Comparison of ENCODE assay signal across 8 cellular contexts in the genomic region with DNA sequence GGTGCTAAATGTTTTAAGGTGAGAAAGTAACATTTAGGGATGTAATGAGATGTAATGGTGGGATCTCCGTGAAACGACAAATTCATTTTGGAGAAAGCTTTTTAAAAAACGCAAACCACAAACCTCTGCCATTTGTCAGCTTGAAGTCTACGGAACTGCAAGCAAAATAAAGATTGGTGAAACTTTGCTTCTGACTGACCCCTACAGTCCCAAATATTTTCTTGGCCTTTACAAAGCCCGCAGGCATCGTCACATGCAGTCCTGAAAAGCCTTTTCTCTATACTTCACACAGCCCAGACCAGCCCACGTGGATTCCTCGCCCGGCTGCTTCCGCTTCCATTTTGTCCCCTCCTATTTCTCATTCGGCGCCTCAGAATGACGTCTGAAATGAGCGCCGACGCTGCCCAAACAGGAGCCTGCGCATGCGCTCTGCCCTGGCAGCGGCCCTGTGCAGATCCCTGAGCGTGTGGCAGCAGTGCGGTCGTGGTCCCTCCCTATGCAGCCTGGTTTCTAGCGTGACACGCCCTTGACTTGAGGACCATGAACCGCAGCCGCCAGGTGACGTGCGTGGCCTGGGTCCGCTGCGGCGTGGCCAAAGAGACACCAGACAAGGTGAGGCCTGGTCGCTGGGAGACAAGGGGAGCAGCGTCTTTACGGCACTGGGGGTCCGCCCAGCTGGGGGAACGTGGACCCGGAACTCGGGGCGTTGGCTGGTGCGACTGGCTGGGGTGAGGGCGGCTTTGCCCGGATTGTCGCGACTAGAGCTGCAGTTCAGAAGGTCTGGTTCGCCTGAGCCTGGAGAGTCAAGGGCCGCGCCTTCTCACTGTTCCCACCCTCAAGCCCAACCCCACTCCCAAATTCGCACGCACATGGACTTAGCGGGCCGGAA. TPM values are rescaled to one million over a fixed set of nuclear protein-coding genes. Genes with fewer than 3 reads are reported as not detected.
DNase-seq lines count a peak whose midpoint lies in the region; ATAC-seq and TF ChIP-seq lines count a peak whose summit lies in the region.

PWP1 (plus strand) TSS at position 440 of the 889 bp plus-strand sequence; CDS start at position 541, 101 bp downstream.

- ATAC-seq in GM18511 (IDR thresholded peaks at IDR 0.05; ENCODE audit: unreplicated experiment) (peak; percentile 93), HG03025 (IDR thresholded peaks at IDR 0.05; ENCODE audit: low FRiP score, unreplicated experiment) (peak; percentile 90), aorta (ENCODE audit: low FRiP score) (peak; percentile 98)

- H3K79me2 ChIP-seq in hepatocyte: peaks cover 25% of the 10 kb centered on the region

- no peaks in the 10 kb centered on the region for H4K20me1 ChIP-seq in hepatocyte (ENCODE audit: insufficient read depth, poor library complexity, severe bottlenecking)

- in situ Hi-C loops in astrocyte of the cerebellum (cut with HindIII; ENCODE audit: low sequenced_read_pairs): loop anchor here (5.0 kb wide), 1 partner anchor 57 kb away; no protein-coding TSS in a partner anchor

- H3K27me3 ChIP-seq in hepatocyte: no peaks in the 10 kb centered on the region
- H3K27me3 ChIP-seq in aorta (ENCODE audit: control insufficient read depth in 1 of 2, insufficient read depth in 2 of 2, low read length in 1 of 2): no peaks in the 10 kb centered on the region

- H3K4me2 ChIP-seq in hepatocyte: peak within 1 kb of the TSS; percentile 88

- no peaks in the 10 kb centered on the region for H3K36me3 ChIP-seq in hepatocyte (replicated peaks; ENCODE audit: insufficient read depth, low read depth)
- peaks cover 0 to 2% of the 10 kb centered on the region in 2 donors for H3K36me3 ChIP-seq in aorta (ENCODE audit: control insufficient read depth in 1 of 2, insufficient read depth in 2 of 2, low read length in 1 of 2)

- H3K4me3 ChIP-seq in astrocyte of the cerebellum (ENCODE audit: low read depth, low read length) (peak within 1 kb of the TSS; percentile 99), hepatocyte (peak within 1 kb of the TSS; percentile 90), aorta (ENCODE audit: low read length in 2 of 2) (peak within 1 kb of the TSS; percentile 77 to 83)

- peaks cover 6% of the 10 kb centered on the region for H3K4me1 ChIP-seq in hepatocyte (ENCODE audit: insufficient read depth)
- no peaks in the 10 kb centered on the region for H3K4me1 ChIP-seq in aorta (ENCODE audit: control insufficient read depth in 1 of 2, insufficient read depth in 2 of 2, low read length in 2 of 2)

- no peaks in the 10 kb centered on the region for H3K9me2 ChIP-seq in hepatocyte (replicated peaks; ENCODE audit: insufficient read depth)

- 1% methylated on average over 51 of the region's 51 CpGs for WGBS in hepatocyte (ENCODE audit: low lambda C conversion rate, missing lambda C conversion rate)
- WGBS in aorta, 2 donors: 0 to 1% methylated on average over 51 of the region's 51 CpGs

- DNase-seq in NCI-H2081 (lab: John Stamatoyannopoulos, UW) (peak; percentile 94 to 96), T-helper 9 cell (peak; percentile 97), astrocyte of the cerebellum (ENCODE audit: low read depth) (peak; percentile 90), hepatocyte (ENCODE audit: low spot score) (peak; percentile 99), renal cortical epithelial cell (ENCODE audit: low read depth) (peak; percentile 84), aorta (peak; percentile 97 to 98)

- H3K27ac ChIP-seq in hepatocyte: peak within 1 kb of the TSS; percentile 95
- peak within 1 kb of the TSS in 1 of 2 donors; percentile 1 for H3K27ac ChIP-seq in aorta (ENCODE audit: low read depth in 1 of 2, low read length in 2 of 2)

- intact Hi-C loops in aorta (cut with DNase I): loop anchor here (2.0 to 5.0 kb wide), 2 partner anchors 72 to 75 kb away; partner anchors contain the start of gene PRDM4 (in 1 of the 2)

- TF ChIP-seq CTCF in astrocyte of the cerebellum (IDR thresholded peaks at IDR 0.05; ENCODE audit: low read depth, low read length, missing control alignments): no peak
- TF ChIP-seq CTCF in hepatocyte (IDR thresholded peaks at IDR 0.05; ENCODE audit: poor library complexity): no peak

- H3K9me3 ChIP-seq in hepatocyte (ENCODE audit: low read depth) (no peaks in the 10 kb centered on the region), aorta (ENCODE audit: control insufficient read depth, low read length) (no peaks in the 10 kb centered on the region)

- peak within 1 kb of the TSS; percentile 94 for H2AFZ ChIP-seq in hepatocyte

RNA-seq across cellular contexts. Expression of gene PWP1, which starts in this region (rescaled TPM):
- total RNA-seq in hepatocyte: 54.8 and 64.0 TPM in 2 replicates
- 60.4 and 63.4 TPM in 2 replicates for polyA plus RNA-seq in hepatocyte
- 117 and 151 TPM in 2 replicates for total RNA-seq in renal cortical epithelial cell
- 10 to 100 TPM; 23.6 to 27.6 TPM for total RNA-seq in aorta
- 10 to 100 TPM; 23.3 to 40.1 TPM for polyA plus RNA-seq in aorta
